In the genomic region with DNA sequence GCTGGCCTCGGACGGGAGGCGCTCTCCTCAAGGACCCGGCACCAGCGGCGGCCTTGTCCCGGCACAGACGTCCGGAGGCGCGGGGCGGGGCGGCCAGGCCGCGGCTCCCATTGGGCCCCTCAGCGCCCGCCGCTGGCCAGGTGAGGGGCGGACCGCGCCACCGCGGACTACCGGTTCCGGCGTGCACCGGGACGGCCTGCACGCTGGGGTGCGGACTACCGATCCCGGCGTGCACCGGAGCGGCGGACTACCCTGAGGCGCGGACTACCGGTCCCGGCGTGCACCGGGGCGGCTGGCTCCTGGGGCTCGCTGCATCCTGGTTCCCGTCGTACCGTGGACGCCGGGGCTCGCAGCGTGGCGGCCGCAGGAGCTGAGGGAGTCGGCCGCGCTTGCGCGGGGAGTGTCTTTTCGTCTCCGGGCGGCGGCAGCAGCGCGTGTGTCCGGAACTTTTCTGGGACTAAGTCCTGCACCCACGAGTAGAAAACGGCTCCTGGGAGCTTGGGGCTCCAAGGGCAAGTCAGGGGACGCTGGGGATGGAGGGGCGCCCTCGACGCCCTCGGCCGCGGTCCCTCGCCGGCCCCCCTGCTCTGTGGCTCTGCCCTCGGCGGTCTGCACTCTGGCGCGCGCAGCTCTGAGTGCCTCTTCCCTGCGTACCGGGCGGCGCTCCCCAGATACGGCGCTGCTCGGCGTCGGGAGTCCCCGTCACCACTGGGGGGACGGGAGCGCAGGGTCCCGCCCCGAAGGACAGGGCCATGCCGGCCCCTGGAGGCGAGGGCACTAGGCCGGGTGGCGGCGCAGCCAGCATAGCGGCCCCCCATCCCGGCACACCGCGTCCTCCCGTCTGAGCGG, we compare ENCODE assay signal across 1 cellular context.
TF ChIP-seq lines count a peak whose summit lies in the region.

A gene (minus strand): TSS at position 86 of the 849 bp plus-strand sequence. CDS start 206 bp downstream, outside the sequence.

TF ChIP-seq in HepG2, 621 proteins besides CTCF, POLR2A, EP300 and RAD21 (continued from another document and continues in another):
- TF ChIP-seq, protein P1, sequence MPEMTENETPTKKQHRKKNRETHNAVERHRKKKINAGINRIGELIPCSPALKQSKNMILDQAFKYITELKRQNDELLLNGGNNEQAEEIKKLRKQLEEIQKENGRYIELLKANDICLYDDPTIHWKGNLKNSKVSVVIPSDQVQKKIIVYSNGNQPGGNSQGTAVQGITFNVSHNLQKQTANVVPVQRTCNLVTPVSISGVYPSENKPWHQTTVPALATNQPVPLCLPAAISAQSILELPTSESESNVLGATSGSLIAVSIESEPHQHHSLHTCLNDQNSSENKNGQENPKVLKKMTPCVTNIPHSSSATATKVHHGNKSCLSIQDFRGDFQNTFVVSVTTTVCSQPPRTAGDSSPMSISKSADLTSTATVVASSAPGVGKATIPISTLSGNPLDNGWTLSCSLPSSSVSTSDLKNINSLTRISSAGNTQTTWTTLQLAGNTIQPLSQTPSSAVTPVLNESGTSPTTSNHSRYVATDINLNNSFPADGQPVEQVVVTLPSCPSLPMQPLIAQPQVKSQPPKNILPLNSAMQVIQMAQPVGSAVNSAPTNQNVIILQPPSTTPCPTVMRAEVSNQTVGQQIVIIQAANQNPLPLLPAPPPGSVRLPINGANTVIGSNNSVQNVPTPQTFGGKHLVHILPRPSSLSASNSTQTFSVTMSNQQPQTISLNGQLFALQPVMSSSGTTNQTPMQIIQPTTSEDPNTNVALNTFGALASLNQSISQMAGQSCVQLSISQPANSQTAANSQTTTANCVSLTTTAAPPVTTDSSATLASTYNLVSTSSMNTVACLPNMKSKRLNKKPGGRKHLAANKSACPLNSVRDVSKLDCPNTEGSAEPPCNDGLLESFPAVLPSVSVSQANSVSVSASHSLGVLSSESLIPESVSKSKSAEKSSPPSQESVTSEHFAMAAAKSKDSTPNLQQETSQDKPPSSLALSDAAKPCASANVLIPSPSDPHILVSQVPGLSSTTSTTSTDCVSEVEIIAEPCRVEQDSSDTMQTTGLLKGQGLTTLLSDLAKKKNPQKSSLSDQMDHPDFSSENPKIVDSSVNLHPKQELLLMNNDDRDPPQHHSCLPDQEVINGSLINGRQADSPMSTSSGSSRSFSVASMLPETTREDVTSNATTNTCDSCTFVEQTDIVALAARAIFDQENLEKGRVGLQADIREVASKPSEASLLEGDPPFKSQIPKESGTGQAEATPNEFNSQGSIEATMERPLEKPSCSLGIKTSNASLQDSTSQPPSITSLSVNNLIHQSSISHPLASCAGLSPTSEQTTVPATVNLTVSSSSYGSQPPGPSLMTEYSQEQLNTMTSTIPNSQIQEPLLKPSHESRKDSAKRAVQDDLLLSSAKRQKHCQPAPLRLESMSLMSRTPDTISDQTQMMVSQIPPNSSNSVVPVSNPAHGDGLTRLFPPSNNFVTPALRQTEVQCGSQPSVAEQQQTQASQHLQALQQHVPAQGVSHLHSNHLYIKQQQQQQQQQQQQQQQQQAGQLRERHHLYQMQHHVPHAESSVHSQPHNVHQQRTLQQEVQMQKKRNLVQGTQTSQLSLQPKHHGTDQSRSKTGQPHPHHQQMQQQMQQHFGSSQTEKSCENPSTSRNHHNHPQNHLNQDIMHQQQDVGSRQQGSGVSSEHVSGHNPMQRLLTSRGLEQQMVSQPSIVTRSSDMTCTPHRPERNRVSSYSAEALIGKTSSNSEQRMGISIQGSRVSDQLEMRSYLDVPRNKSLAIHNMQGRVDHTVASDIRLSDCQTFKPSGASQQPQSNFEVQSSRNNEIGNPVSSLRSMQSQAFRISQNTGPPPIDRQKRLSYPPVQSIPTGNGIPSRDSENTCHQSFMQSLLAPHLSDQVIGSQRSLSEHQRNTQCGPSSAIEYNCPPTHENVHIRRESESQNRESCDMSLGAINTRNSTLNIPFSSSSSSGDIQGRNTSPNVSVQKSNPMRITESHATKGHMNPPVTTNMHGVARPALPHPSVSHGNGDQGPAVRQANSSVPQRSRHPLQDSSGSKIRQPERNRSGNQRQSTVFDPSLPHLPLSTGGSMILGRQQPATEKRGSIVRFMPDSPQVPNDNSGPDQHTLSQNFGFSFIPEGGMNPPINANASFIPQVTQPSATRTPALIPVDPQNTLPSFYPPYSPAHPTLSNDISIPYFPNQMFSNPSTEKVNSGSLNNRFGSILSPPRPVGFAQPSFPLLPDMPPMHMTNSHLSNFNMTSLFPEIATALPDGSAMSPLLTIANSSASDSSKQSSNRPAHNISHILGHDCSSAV (CRISPR knock-in tag; IDR thresholded peaks at IDR 0.05; ENCODE audit: borderline replicate concordance) = no peak
- no peak; the same call in 1 of the 2 replicates for TF ChIP-seq ZZZ3 (CRISPR knock-in tag; IDR thresholded peaks at IDR 0.05; ENCODE audit: borderline replicate concordance)
- TF ChIP-seq ZFP41 (CRISPR knock-in tag; IDR thresholded peaks at IDR 0.05; ENCODE audit: borderline replicate concordance) = no peak
- no peak for TF ChIP-seq GZF1 (CRISPR knock-in tag; IDR thresholded peaks at IDR 0.05)
- no peak for TF ChIP-seq ZNF660 (CRISPR knock-in tag; IDR thresholded peaks at IDR 0.05; ENCODE audit: borderline replicate concordance, low read depth)
- TF ChIP-seq HNF4G (IDR thresholded peaks at IDR 0.05; ENCODE audit: borderline replicate concordance, low read depth, low read length) = no peak
- TF ChIP-seq HNF4G (CRISPR knock-in tag; IDR thresholded peaks at IDR 0.05; ENCODE audit: borderline replicate concordance, low read depth) = 0 out of 2 replicates have a peak, but pooled peaks have one; percentile 44
- TF ChIP-seq, protein P2, sequence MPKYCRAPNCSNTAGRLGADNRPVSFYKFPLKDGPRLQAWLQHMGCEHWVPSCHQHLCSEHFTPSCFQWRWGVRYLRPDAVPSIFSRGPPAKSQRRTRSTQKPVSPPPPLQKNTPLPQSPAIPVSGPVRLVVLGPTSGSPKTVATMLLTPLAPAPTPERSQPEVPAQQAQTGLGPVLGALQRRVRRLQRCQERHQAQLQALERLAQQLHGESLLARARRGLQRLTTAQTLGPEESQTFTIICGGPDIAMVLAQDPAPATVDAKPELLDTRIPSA (CRISPR knock-in tag; IDR thresholded peaks at IDR 0.05; ENCODE audit: borderline replicate concordance) = no peak
- TF ChIP-seq NR2F2 (IDR thresholded peaks at IDR 0.05; ENCODE audit: borderline replicate concordance, low read depth) = no peak
- peak; percentile 8; the same call in 1 of the 2 replicates for TF ChIP-seq ZNF747 (CRISPR knock-in tag; IDR thresholded peaks at IDR 0.05; ENCODE audit: borderline replicate concordance)
- TF ChIP-seq TOE1 (CRISPR knock-in tag; IDR thresholded peaks at IDR 0.05) = no peak; the same call in 1 of the 2 replicates
- TF ChIP-seq TAF1 (CRISPR knock-in tag; IDR thresholded peaks at IDR 0.05) = peak; percentile 89
- TF ChIP-seq ZNF251 (CRISPR knock-in tag; IDR thresholded peaks at IDR 0.05) = no peak
- peak; percentile 76; the same call in 1 of the 2 replicates for TF ChIP-seq TMF1 (CRISPR knock-in tag; IDR thresholded peaks at IDR 0.05; ENCODE audit: low read depth)
- peak; percentile 63; the same call in 1 of the 2 replicates for TF ChIP-seq ZNF547 (CRISPR knock-in tag; IDR thresholded peaks at IDR 0.05)
- TF ChIP-seq ZFP1 (CRISPR knock-in tag; IDR thresholded peaks at IDR 0.05) = no peak
- no peak for TF ChIP-seq PCBP1 (IDR thresholded peaks at IDR 0.05; ENCODE audit: borderline replicate concordance, low read depth, low read length)
- TF ChIP-seq, protein P3, sequence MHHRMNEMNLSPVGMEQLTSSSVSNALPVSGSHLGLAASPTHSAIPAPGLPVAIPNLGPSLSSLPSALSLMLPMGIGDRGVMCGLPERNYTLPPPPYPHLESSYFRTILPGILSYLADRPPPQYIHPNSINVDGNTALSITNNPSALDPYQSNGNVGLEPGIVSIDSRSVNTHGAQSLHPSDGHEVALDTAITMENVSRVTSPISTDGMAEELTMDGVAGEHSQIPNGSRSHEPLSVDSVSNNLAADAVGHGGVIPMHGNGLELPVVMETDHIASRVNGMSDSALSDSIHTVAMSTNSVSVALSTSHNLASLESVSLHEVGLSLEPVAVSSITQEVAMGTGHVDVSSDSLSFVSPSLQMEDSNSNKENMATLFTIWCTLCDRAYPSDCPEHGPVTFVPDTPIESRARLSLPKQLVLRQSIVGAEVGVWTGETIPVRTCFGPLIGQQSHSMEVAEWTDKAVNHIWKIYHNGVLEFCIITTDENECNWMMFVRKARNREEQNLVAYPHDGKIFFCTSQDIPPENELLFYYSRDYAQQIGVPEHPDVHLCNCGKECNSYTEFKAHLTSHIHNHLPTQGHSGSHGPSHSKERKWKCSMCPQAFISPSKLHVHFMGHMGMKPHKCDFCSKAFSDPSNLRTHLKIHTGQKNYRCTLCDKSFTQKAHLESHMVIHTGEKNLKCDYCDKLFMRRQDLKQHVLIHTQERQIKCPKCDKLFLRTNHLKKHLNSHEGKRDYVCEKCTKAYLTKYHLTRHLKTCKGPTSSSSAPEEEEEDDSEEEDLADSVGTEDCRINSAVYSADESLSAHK (CRISPR knock-in tag; IDR thresholded peaks at IDR 0.05; ENCODE audit: borderline replicate concordance) = no peak
- no peak for TF ChIP-seq RFX3 (CRISPR knock-in tag; IDR thresholded peaks at IDR 0.05)
- TF ChIP-seq, protein P4, sequence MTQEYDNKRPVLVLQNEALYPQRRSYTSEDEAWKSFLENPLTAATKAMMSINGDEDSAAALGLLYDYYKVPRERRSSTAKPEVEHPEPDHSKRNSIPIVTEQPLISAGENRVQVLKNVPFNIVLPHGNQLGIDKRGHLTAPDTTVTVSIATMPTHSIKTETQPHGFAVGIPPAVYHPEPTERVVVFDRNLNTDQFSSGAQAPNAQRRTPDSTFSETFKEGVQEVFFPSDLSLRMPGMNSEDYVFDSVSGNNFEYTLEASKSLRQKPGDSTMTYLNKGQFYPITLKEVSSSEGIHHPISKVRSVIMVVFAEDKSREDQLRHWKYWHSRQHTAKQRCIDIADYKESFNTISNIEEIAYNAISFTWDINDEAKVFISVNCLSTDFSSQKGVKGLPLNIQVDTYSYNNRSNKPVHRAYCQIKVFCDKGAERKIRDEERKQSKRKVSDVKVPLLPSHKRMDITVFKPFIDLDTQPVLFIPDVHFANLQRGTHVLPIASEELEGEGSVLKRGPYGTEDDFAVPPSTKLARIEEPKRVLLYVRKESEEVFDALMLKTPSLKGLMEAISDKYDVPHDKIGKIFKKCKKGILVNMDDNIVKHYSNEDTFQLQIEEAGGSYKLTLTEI (CRISPR knock-in tag; conservative IDR thresholded peaks at IDR 0.05) = no peak
- no peak; the same call in 1 of the 2 replicates for TF ChIP-seq ZNF274 (CRISPR knock-in tag; IDR thresholded peaks at IDR 0.05)
- TF ChIP-seq, protein P5, sequence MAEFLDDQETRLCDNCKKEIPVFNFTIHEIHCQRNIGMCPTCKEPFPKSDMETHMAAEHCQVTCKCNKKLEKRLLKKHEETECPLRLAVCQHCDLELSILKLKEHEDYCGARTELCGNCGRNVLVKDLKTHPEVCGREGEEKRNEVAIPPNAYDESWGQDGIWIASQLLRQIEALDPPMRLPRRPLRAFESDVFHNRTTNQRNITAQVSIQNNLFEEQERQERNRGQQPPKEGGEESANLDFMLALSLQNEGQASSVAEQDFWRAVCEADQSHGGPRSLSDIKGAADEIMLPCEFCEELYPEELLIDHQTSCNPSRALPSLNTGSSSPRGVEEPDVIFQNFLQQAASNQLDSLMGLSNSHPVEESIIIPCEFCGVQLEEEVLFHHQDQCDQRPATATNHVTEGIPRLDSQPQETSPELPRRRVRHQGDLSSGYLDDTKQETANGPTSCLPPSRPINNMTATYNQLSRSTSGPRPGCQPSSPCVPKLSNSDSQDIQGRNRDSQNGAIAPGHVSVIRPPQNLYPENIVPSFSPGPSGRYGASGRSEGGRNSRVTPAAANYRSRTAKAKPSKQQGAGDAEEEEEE (CRISPR knock-in tag; IDR thresholded peaks at IDR 0.05; ENCODE audit: borderline replicate concordance) = no peak
- TF ChIP-seq, protein P6, sequence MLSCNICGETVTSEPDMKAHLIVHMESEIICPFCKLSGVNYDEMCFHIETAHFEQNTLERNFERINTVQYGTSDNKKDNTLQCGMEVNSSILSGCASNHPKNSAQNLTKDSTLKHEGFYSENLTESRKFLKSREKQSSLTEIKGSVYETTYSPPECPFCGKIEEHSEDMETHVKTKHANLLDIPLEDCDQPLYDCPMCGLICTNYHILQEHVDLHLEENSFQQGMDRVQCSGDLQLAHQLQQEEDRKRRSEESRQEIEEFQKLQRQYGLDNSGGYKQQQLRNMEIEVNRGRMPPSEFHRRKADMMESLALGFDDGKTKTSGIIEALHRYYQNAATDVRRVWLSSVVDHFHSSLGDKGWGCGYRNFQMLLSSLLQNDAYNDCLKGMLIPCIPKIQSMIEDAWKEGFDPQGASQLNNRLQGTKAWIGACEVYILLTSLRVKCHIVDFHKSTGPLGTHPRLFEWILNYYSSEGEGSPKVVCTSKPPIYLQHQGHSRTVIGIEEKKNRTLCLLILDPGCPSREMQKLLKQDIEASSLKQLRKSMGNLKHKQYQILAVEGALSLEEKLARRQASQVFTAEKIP (CRISPR knock-in tag; IDR thresholded peaks at IDR 0.05; ENCODE audit: borderline replicate concordance) = no peak
- peak; percentile 49; the same call in 1 of the 2 replicates for TF ChIP-seq ZNF460 (CRISPR knock-in tag; IDR thresholded peaks at IDR 0.05; ENCODE audit: borderline replicate concordance)
- TF ChIP-seq CENPT (CRISPR knock-in tag; IDR thresholded peaks at IDR 0.05; ENCODE audit: low read depth) = no peak
- peak; percentile 87; the same call in 1 of the 2 replicates for TF ChIP-seq PHF21A (CRISPR knock-in tag; IDR thresholded peaks at IDR 0.05)
- TF ChIP-seq ZNF446 (CRISPR knock-in tag; IDR thresholded peaks at IDR 0.05) = peak; percentile 76
- peak; percentile 64 for TF ChIP-seq CREM (IDR thresholded peaks at IDR 0.05)
- TF ChIP-seq CREM (CRISPR knock-in tag; IDR thresholded peaks at IDR 0.05) = no peak
- TF ChIP-seq NCOA5 (CRISPR knock-in tag; IDR thresholded peaks at IDR 0.05) = no peak
- TF ChIP-seq ZNF230 (CRISPR knock-in tag; IDR thresholded peaks at IDR 0.05) = peak; percentile 51; the same call in 1 of the 2 replicates
- TF ChIP-seq ZNF83 (CRISPR knock-in tag; IDR thresholded peaks at IDR 0.05; ENCODE audit: borderline replicate concordance) = no peak
- TF ChIP-seq POLR2G (IDR thresholded peaks at IDR 0.05; ENCODE audit: low read depth, low read length) = peak; percentile 91
- TF ChIP-seq FOXA3 (CRISPR knock-in tag; IDR thresholded peaks at IDR 0.05) = peak; percentile 58
- TF ChIP-seq NR2F1 (CRISPR knock-in tag; IDR thresholded peaks at IDR 0.05) = no peak; a peak in 1 of 4 replicates
- TF ChIP-seq, protein P7, sequence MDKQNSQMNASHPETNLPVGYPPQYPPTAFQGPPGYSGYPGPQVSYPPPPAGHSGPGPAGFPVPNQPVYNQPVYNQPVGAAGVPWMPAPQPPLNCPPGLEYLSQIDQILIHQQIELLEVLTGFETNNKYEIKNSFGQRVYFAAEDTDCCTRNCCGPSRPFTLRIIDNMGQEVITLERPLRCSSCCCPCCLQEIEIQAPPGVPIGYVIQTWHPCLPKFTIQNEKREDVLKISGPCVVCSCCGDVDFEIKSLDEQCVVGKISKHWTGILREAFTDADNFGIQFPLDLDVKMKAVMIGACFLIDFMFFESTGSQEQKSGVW (CRISPR knock-in tag; IDR thresholded peaks at IDR 0.05; ENCODE audit: borderline replicate concordance) = no peak; the same call in 1 of the 2 replicates
- TF ChIP-seq ZSCAN9 (CRISPR knock-in tag; IDR thresholded peaks at IDR 0.05; ENCODE audit: borderline replicate concordance) = no peak
- TF ChIP-seq ZNF264 (CRISPR knock-in tag; IDR thresholded peaks at IDR 0.05) = peak; percentile 22; the same call in 1 of the 2 replicates
- TF ChIP-seq HOXA7 (CRISPR knock-in tag; IDR thresholded peaks at IDR 0.05) = no peak
- no peak for TF ChIP-seq AKAP8 (CRISPR knock-in tag; IDR thresholded peaks at IDR 0.05)
- TF ChIP-seq SALL1 (CRISPR knock-in tag; IDR thresholded peaks at IDR 0.05) = peak; percentile 87
- peak; percentile 11; the same call in 1 of the 2 replicates for TF ChIP-seq MEIS2 (CRISPR knock-in tag; IDR thresholded peaks at IDR 0.05)
- TF ChIP-seq JARID2 (CRISPR knock-in tag; IDR thresholded peaks at IDR 0.05; ENCODE audit: insufficient replicate concordance) = no peak
- TF ChIP-seq ZSCAN31 (CRISPR knock-in tag; IDR thresholded peaks at IDR 0.05; ENCODE audit: low read depth) = peak; percentile 26; the same call in 1 of the 2 replicates
- TF ChIP-seq MEIS1 (CRISPR knock-in tag; IDR thresholded peaks at IDR 0.05; ENCODE audit: borderline replicate concordance) = peak; percentile 24; the same call in 1 of the 2 replicates
